In the genomic region with DNA sequence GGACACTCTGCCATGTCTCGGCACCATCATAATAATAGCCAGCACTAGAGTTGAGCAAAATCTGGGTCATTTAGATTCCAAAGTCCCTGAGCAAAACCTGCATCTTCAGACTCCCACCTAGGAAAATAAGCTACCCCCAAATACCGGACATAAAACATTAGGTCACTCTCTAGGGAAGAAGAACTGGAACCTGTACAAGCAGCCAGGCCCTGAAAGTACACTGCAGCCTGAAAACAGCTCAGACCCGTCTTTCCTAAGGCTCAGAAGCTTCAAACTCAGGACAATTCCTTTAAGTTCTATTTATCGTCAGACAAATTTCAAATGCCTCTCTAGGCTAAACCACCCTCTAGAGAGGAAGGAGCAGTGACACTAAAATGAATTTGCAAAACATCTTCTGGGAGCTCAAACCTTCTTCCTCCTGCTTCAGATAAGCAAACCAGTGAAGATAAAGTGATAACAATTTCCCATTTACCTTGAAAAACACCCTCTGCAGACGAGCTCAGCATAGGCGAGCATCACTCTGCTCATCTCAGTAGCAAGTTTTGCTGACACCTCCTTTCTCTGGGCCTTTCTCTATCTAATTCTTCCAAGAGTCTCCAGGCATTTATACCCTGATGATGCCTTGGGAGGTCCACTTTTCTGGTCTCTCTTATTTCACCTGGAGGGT, we compare ENCODE assay signal across 9 cellular contexts. TPM values are rescaled to one million over a fixed set of nuclear protein-coding genes. Genes with fewer than 3 reads are reported as not detected.
DNase-seq lines count a peak whose midpoint lies in the region; ATAC-seq and FAIRE-seq lines count a peak whose summit lies in the region.
"Had no signal": no experiment of that assay in that cellular context is flagged by ENCODE, and none has a peak within 500 bp of the region (broad histone marks: within the 10 kb centered on the region; RNA-seq: fewer than 3 reads in every experiment).

No MANE protein-coding gene starts in this region.

- no peaks in the 10 kb centered on the region for H3K9me3 Mint-ChIP-seq in CD4-positive, alpha-beta memory T cell

- peak in 4 of 5 donors; percentile 50 to 66 (median 52) for DNase-seq in CD4-positive, alpha-beta memory T cell
- DNase-seq in adipocyte (ENCODE audit: low read depth), result no peak
- no peak for DNase-seq in small intestine
- DNase-seq in SW480 (ENCODE audit: low spot score), result no peak
- DNase-seq in NCI-H1048 (lab: John Stamatoyannopoulos, UW), result no peak

- peak overlapping the region; percentile 12 to 40 for H3K4me3 ChIP-seq in CD4-positive, alpha-beta memory T cell (ENCODE audit: low read length in 2 of 2)
- peak overlapping the region; percentile 33 for H3K4me3 ChIP-seq in adipocyte (ENCODE audit: low read length)
- peak overlapping the region in 1 of 2 donors; percentile 32 for H3K4me3 ChIP-seq in muscle layer of colon (ENCODE audit: low read depth in 1 of 2, low read length in 2 of 2)
- H3K4me3 ChIP-seq in small intestine (ENCODE audit: low read depth in 1 of 2, low read length in 2 of 2), result no peak overlapping the region

- no peak for FAIRE-seq in small intestine (lab: Jason Lieb, UNC)
- FAIRE-seq: endometrium had no signal

- CTCF ChIA-PET in CD4-positive, alpha-beta memory T cell (lab: Charles Lee; ENCODE audit: partially characterized antibody), result interaction anchor here (0.9 to 4.3 kb wide), 18 partner anchors 9 to 202 kb away, joined by 3 to 24 read pairs (median 4); a partner anchor contains a TSS

- H3K27ac ChIP-seq in CD4-positive, alpha-beta memory T cell (ENCODE audit: low read depth, low read length), result peak overlapping the region; percentile 77
- H3K27ac ChIP-seq in muscle layer of colon (ENCODE audit: low read depth, low read length) (peak overlapping the region; percentile 92), small intestine (ENCODE audit: low read depth in 1 of 2, low read length in 1 of 2) (peak overlapping the region in 1 of 2 donors; percentile 87)

- H3K4me3 Mint-ChIP-seq in CD4-positive, alpha-beta memory T cell, result peak overlapping the region; percentile 71 to 90 (median 80)

- no peaks in the 10 kb centered on the region for H3K27me3 Mint-ChIP-seq in CD4-positive, alpha-beta memory T cell

- H3K9ac ChIP-seq in adipocyte (ENCODE audit: low read length), result peak overlapping the region; percentile 51
- H3K9ac ChIP-seq in muscle layer of colon (ENCODE audit: low read length), result peak overlapping the region; percentile 7

- H3K9me3 ChIP-seq in CD4-positive, alpha-beta memory T cell (ENCODE audit: control insufficient read depth in 1 of 2, low read length in 2 of 2), result no peaks in the 10 kb centered on the region
- no peaks in the 10 kb centered on the region for H3K9me3 ChIP-seq in adipocyte (ENCODE audit: control insufficient read depth, low read length)
- H3K9me3 ChIP-seq in muscle layer of colon (ENCODE audit: low read length), result no peaks in the 10 kb centered on the region
- H3K9me3 ChIP-seq in small intestine (ENCODE audit: control insufficient read depth, low read depth), result no peaks in the 10 kb centered on the region

- peak; percentile 1 for ATAC-seq in HG02571 (IDR thresholded peaks at IDR 0.05; ENCODE audit: unreplicated experiment)
- ATAC-seq in GM18519 (IDR thresholded peaks at IDR 0.05; ENCODE audit: low FRiP score, unreplicated experiment), result no peak

- H3K36me3 ChIP-seq in CD4-positive, alpha-beta memory T cell (ENCODE audit: insufficient read depth, low read length), result peaks cover 9% of the 10 kb centered on the region
- H3K36me3 ChIP-seq in adipocyte (ENCODE audit: control insufficient read depth, insufficient read depth, low read length, severe bottlenecking), result no peaks in the 10 kb centered on the region
- peaks cover 13% of the 10 kb centered on the region for H3K36me3 ChIP-seq in muscle layer of colon (ENCODE audit: insufficient read depth, low read length)
- no peaks in the 10 kb centered on the region for H3K36me3 ChIP-seq in small intestine (ENCODE audit: control insufficient read depth in 2 of 2, insufficient read depth in 2 of 2, low read length in 2 of 2)

- H3K4me1 ChIP-seq in CD4-positive, alpha-beta memory T cell (ENCODE audit: insufficient read depth, low read length), result peaks cover 100% of the 10 kb centered on the region
- H3K4me1 ChIP-seq in adipocyte (ENCODE audit: control insufficient read depth, insufficient read depth, low read length), result peaks cover 42% of the 10 kb centered on the region
- peaks cover 81% of the 10 kb centered on the region for H3K4me1 ChIP-seq in muscle layer of colon (ENCODE audit: insufficient read depth, low read length)
- peaks cover 0 to 16% of the 10 kb centered on the region in 2 donors for H3K4me1 ChIP-seq in small intestine (ENCODE audit: control insufficient read depth in 2 of 2, insufficient read depth in 1 of 2, low read depth in 1 of 2, low read length in 1 of 2)

- H3K36me3 Mint-ChIP-seq in CD4-positive, alpha-beta memory T cell, result peaks cover 11 to 17% of the 10 kb centered on the region in 2 donors

- intact Hi-C loops in CD4-positive, alpha-beta memory T cell (cut with micrococcal nuclease), result loop anchor here (1.0 to 10.0 kb wide), 9 partner anchors 8 to 387 kb away; a partner anchor contains a TSS

- H3K4me1 Mint-ChIP-seq in CD4-positive, alpha-beta memory T cell, result peaks cover 79 to 100% (median 90%) of the 10 kb centered on the region in 4 donors

- no peaks in the 10 kb centered on the region for H3K27me3 ChIP-seq in CD4-positive, alpha-beta memory T cell (ENCODE audit: insufficient read depth, low read length)
- H3K27me3 ChIP-seq in adipocyte (replicated peaks; ENCODE audit: control insufficient read depth, insufficient read depth, low read length), result no peaks in the 10 kb centered on the region
- H3K27me3 ChIP-seq in muscle layer of colon (ENCODE audit: control insufficient read depth in 1 of 2, insufficient read depth in 2 of 2, low read length in 2 of 2), result no peaks in the 10 kb centered on the region
- no peaks in the 10 kb centered on the region for H3K27me3 ChIP-seq in small intestine (ENCODE audit: control insufficient read depth in 2 of 2, insufficient read depth in 2 of 2, low read length in 2 of 2)

- WGBS in small intestine, 3 donors, result 48 to 67% (median 56%) methylated on average over 6 of the region's 6 CpGs

- H3K27ac Mint-ChIP-seq in CD4-positive, alpha-beta memory T cell, result peak overlapping the region; percentile 89 to 95 (median 93)

- POLR2A ChIA-PET in CD4-positive, alpha-beta memory T cell (lab: Charles Lee; ENCODE audit: partially characterized antibody), result interaction anchor here (0.6 to 9.2 kb wide), 29 partner anchors 9 to 399 kb away, joined by 3 to 220 read pairs (median 5); a partner anchor contains a TSS

RNA-seq across cellular contexts. Expression of a gene that starts 34.0 kb away (rescaled TPM):
- 10 to 100 TPM; 31.5 to 33.9 TPM for total RNA-seq in CD4-positive, alpha-beta memory T cell
- 10 to 100 TPM in 1 of 2 donors, 1 to 10 TPM in 1; 1.9 to 24.4 TPM for polyA plus RNA-seq in CD4-positive, alpha-beta memory T cell
- 1 to 10 TPM in 1 of 3 donors, under 1 TPM in 2; 0.67 to 3.6 (median 0.81) TPM for polyA plus RNA-seq in small intestine

Comparison
In these comparisons a context has a peak if more than half of its experiments do, and no peak if none do; other contexts are left out.
1. DNase-seq: peak in CD4-positive, alpha-beta memory T cell (4 of 5); none in adipocyte (single experiment), small intestine (single experiment), SW480 (single experiment) and NCI-H1048 (single experiment).
2. H3K4me3 ChIP-seq: peak in CD4-positive, alpha-beta memory T cell (2 of 2) and adipocyte (single experiment); none in small intestine (0 of 2).